ENCODE assay signal across 8 cellular contexts in genomic region chr7:73738220-73738611, GRCh38. TPM values are rescaled to one million over a fixed set of nuclear protein-coding genes. Genes with fewer than 3 reads are reported as not detected.
DNase-seq lines count a peak whose midpoint lies in the region; ATAC-seq, FAIRE-seq and TF ChIP-seq lines count a peak whose summit lies in the region.

No MANE protein-coding gene starts in this region.

- FAIRE-seq in H54 (lab: Jason Lieb, UNC) = no peak

- peak overlapping the region; percentile 87 for H3K27ac Mint-ChIP-seq in activated B cell treated with CpG ODN at 0.5 μM for 24 hours

- H3K4me3 ChIP-seq in kidney epithelial cell (ENCODE audit: low read depth, low read length) = peak overlapping the region; percentile 74

- peak overlapping the region; percentile 92 for H3K4me3 Mint-ChIP-seq in activated B cell treated with CpG ODN at 0.5 μM for 24 hours

- H3K36me3 Mint-ChIP-seq in activated B cell treated with CpG ODN at 0.5 μM for 24 hours (ENCODE audit: low read depth) = peaks cover 5% of the 10 kb centered on the region

- DNase-seq in AG20443 (ENCODE audit: low spot score) (peak; percentile 89), M059J (ENCODE audit: low read depth) (peak; percentile 66), activated B cell treated with CpG ODN at 0.5 μM for 24 hours (peak; percentile 47), cerebellar cortex (ENCODE audit: low spot score) (peak; percentile 60), kidney epithelial cell (ENCODE audit: low read depth) (no peak), H54 (ENCODE audit: insufficient read length, low spot score) (no peak)
- peak; percentile 25 to 57 for DNase-seq in stimulated activated CD4-positive, alpha-beta T cell treated with anti-CD3 and anti-CD28 coated beads, Interleukin-1b, Interleukin-23, amount 100 ng/mL, for 1 hour (ENCODE audit: low read depth in 2 of 2)

- intact Hi-C loops in activated B cell treated with CpG ODN at 0.5 μM for 24 hours (cut with micrococcal nuclease) = loop anchor here (1.0 to 5.0 kb wide), 8 partner anchors 19 to 909 kb away; partner anchors contain the start of genes BAZ1B, BCL7B, BUD23 and DNAJC30

- H3K4me1 Mint-ChIP-seq in activated B cell treated with CpG ODN at 0.5 μM for 24 hours = peaks cover 12% of the 10 kb centered on the region

- POLR2A ChIA-PET in activated B cell treated with CpG ODN at 0.5 μM for 24 hours (lab: Charles Lee) = interaction anchor here (0.7 to 2.1 kb wide), 6 partner anchors 21 to 216 kb away, joined by 3 to 10 read pairs (median 4); partner anchors contain the start of genes BAZ1B, BCL7B, METTL27 and TBL2

- CTCF ChIA-PET in activated B cell treated with CpG ODN at 0.5 μM for 24 hours (lab: Charles Lee) = interaction anchor here (0.6 to 1.0 kb wide), 4 partner anchors 9 to 541 kb away, joined by 3 to 4 read pairs (median 4); partner anchors contain the start of gene VPS37D

- TF ChIP-seq CTCF in activated B cell treated with CpG ODN at 0.5 μM for 24 hours (IDR thresholded peaks at IDR 0.05) (no peak), kidney epithelial cell (IDR thresholded peaks at IDR 0.05; ENCODE audit: insufficient read depth, low read length, poor library complexity, severe bottlenecking) (no peak)

- H3K27me3 ChIP-seq in kidney epithelial cell (ENCODE audit: control insufficient read depth, insufficient read depth, low read length) = no peaks in the 10 kb centered on the region

- TF ChIP-seq POLR2A in H54 (IDR thresholded peaks at IDR 0.05; ENCODE audit: low read depth, low read length) = no peak

- no peaks in the 10 kb centered on the region for H3K36me3 ChIP-seq in kidney epithelial cell (ENCODE audit: control insufficient read depth, insufficient read depth, low read length)

- H3K27me3 Mint-ChIP-seq in activated B cell treated with CpG ODN at 0.5 μM for 24 hours = no peaks in the 10 kb centered on the region

- peak; percentile 20 for ATAC-seq in GM19035 (IDR thresholded peaks at IDR 0.05; ENCODE audit: unreplicated experiment)
- ATAC-seq in activated B cell treated with CpG ODN at 0.5 μM for 24 hours (ENCODE audit: low read depth) = peak; percentile 11

- no peaks in the 10 kb centered on the region for H3K9me3 Mint-ChIP-seq in activated B cell treated with CpG ODN at 0.5 μM for 24 hours

RNA-seq across cellular contexts. Expression of gene ABHD11, which starts 0.4 kb away (rescaled TPM):
- 29.0 and 32.2 TPM in 2 replicates for total RNA-seq in M059J (2014; rRNA removed; shearing (Covaris generic))
- 12.1 and 15.9 TPM in 2 replicates for total RNA-seq in activated B cell treated with CpG ODN at 0.5 μM for 24 hours
- 61.3 and 62.2 TPM in 2 replicates for total RNA-seq in kidney epithelial cell

RNA-seq across cellular contexts. Expression of gene STX1A, which starts 18.7 kb away (rescaled TPM):
- total RNA-seq in M059J (2014; rRNA removed; shearing (Covaris generic)) = 16.0 and 23.7 TPM in 2 replicates
- total RNA-seq in activated B cell treated with CpG ODN at 0.5 μM for 24 hours (1.8 and 2.1 TPM in 2 replicates), kidney epithelial cell (25.9 and 29.0 TPM in 2 replicates)

RNA-seq across cellular contexts. Expression of gene CLDN3, which starts 31.9 kb away (rescaled TPM):
- total RNA-seq in M059J (2014; rRNA removed; shearing (Covaris generic)) = not detected in 2 replicates
- total RNA-seq in activated B cell treated with CpG ODN at 0.5 μM for 24 hours (not detected in 2 replicates), kidney epithelial cell (100 and 123 TPM in 2 replicates)

RNA-seq across cellular contexts. Expression of gene BUD23, which starts 54.8 kb away (rescaled TPM):
- total RNA-seq in M059J (2014; rRNA removed; shearing (Covaris generic)) = 91.2 and 144 TPM in 2 replicates
- total RNA-seq in activated B cell treated with CpG ODN at 0.5 μM for 24 hours (69.0 and 74.8 TPM in 2 replicates), kidney epithelial cell (47.9 and 69.1 TPM in 2 replicates)

RNA-seq across cellular contexts. Expression of gene DNAJC30, which starts 55.0 kb away (rescaled TPM):
- total RNA-seq in M059J (2014; rRNA removed; shearing (Covaris generic)) = 1.1 and 1.8 TPM in 2 replicates
- total RNA-seq in activated B cell treated with CpG ODN at 0.5 μM for 24 hours (13.7 and 14.2 TPM in 2 replicates), kidney epithelial cell (4.4 and 5.1 TPM in 2 replicates)

Comparison
In these comparisons a context has a peak if more than half of its experiments do, and no peak if none do; other contexts are left out.
1. DNase-seq: peak in AG20443 (single experiment), M059J (single experiment), activated B cell treated with CpG ODN at 0.5 μM for 24 hours (single experiment), cerebellar cortex (single experiment) and stimulated activated CD4-positive, alpha-beta T cell treated with anti-CD3 and anti-CD28 coated beads, Interleukin-1b, Interleukin-23, amount 100 ng/mL, for 1 hour (2 of 2); none in kidney epithelial cell (single experiment) and H54 (single experiment).
2. RNA of gene CLDN3, which starts 31.9 kb away (total RNA-seq): 100 to 123 TPM in kidney epithelial cell; not detected in M059J and not detected in activated B cell treated with CpG ODN at 0.5 μM for 24 hours; every median in the first group is over 100 times any median in the second.